Comparison of ENCODE assay signal across 1 cellular context in the genomic region with DNA sequence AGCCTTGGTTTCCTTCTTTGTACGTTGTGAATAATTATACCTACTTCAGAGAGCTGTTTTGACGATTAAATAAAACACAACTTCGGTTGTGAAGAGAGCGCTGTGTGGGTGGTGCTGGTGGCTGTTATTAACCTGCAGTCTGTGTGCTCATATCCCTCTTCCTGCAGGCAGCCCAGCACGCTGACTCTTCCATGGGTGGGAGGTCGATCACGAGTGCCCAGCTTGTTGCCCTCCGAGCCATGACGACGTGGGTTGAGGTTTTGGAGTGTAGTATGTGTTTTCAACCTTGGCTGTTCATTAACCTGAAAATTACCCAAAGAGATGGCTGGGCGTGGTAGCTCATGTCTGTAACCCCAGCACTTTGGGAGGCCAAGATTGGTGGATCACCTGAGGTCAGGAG.
TF ChIP-seq lines count a peak whose summit lies in the region.

No MANE protein-coding gene starts in this region.

TF ChIP-seq in K562, 482 proteins besides CTCF, POLR2A, EP300 and RAD21 (continued from another document):
- TF ChIP-seq, protein P1, sequence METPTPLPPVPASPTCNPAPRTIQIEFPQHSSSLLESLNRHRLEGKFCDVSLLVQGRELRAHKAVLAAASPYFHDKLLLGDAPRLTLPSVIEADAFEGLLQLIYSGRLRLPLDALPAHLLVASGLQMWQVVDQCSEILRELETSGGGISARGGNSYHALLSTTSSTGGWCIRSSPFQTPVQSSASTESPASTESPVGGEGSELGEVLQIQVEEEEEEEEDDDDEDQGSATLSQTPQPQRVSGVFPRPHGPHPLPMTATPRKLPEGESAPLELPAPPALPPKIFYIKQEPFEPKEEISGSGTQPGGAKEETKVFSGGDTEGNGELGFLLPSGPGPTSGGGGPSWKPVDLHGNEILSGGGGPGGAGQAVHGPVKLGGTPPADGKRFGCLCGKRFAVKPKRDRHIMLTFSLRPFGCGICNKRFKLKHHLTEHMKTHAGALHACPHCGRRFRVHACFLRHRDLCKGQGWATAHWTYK (CRISPR knock-in tag; IDR thresholded peaks at IDR 0.05): no peak
- TF ChIP-seq EGR1 (conservative IDR thresholded peaks at IDR 0.05): peak; percentile 40
- TF ChIP-seq SRSF9 (IDR thresholded peaks at IDR 0.05; ENCODE audit: borderline replicate concordance, low read depth, low read length): no peak
- TF ChIP-seq, protein P2, sequence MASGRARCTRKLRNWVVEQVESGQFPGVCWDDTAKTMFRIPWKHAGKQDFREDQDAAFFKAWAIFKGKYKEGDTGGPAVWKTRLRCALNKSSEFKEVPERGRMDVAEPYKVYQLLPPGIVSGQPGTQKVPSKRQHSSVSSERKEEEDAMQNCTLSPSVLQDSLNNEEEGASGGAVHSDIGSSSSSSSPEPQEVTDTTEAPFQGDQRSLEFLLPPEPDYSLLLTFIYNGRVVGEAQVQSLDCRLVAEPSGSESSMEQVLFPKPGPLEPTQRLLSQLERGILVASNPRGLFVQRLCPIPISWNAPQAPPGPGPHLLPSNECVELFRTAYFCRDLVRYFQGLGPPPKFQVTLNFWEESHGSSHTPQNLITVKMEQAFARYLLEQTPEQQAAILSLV (tag; IDR thresholded peaks at IDR 0.05): no peak
